In the genomic region with DNA sequence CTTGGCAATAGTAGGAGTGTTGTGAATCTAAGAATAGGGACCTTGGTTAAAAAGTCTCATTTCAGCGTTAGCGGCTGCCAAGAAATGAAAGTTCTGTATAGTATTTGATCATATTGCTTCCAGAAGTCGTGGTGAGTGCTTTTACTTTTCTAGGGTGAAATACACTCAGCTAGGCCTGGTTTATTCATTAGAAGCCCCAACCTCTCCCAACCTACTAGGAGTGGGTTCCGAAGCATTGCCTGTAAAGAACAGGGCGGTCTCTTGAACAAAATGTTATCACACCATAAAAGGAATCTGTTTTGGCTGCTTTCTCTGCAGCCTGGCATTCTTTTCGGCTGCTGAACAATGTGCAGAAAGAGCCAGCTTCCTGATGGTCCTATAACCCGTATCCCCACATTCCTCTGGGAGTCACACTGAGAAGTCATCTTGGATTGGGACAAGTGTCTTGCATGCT, we compare ENCODE assay signal across 8 cellular contexts.
DNase-seq lines count a peak whose midpoint lies in the region; ATAC-seq and TF ChIP-seq lines count a peak whose summit lies in the region.
"Had no signal": no experiment of that assay in that cellular context is flagged by ENCODE, and none has a peak within 500 bp of the region (broad histone marks: within the 10 kb centered on the region; RNA-seq: fewer than 3 reads in every experiment).

No MANE protein-coding gene starts in this region.

- no peak for TF ChIP-seq CTCF in LNCaP clone FGC (IDR thresholded peaks at IDR 0.05; ENCODE audit: control insufficient read depth, extremely low read depth, insufficient read depth)
- TF ChIP-seq CTCF in cardiac fibroblast (IDR thresholded peaks at IDR 0.05; ENCODE audit: low read depth, low read length): no peak

- H3K4me3 ChIP-seq in LNCaP clone FGC (ENCODE audit: low read depth, low read length): no peak overlapping the region
- no peak overlapping the region for H3K4me3 ChIP-seq in cardiac fibroblast (replicated peaks in 1 of 2; ENCODE audit: low read depth in 2 of 2, low read length in 2 of 2)
- H3K4me3 ChIP-seq in subcutaneous abdominal adipose tissue (ENCODE audit: low read depth in 1 of 5, low read length in 5 of 5): peak overlapping the region in 3 of 5 donors; percentile 22 to 45 (median 40)

- no peaks in the 10 kb centered on the region for H3K9me3 ChIP-seq in subcutaneous abdominal adipose tissue (ENCODE audit: control insufficient read depth in 5 of 5, low read length in 5 of 5)

- peak overlapping the region in 3 of 5 donors; percentile 3 to 37 (median 30) for H3K9ac ChIP-seq in subcutaneous abdominal adipose tissue (ENCODE audit: low read length in 5 of 5)

- peaks cover 0 to 30% (median 17%) of the 10 kb centered on the region in 5 donors for H3K4me1 ChIP-seq in subcutaneous abdominal adipose tissue (ENCODE audit: control insufficient read depth in 5 of 5, insufficient read depth in 5 of 5, low read length in 5 of 5)

- no peaks in the 10 kb centered on the region for H3K27me3 ChIP-seq in subcutaneous abdominal adipose tissue (ENCODE audit: control insufficient read depth in 5 of 5, insufficient read depth in 4 of 5, low read length in 5 of 5)

- DNase-seq in LNCaP clone FGC (ENCODE audit: low read depth): peak; percentile 92
- peak; percentile 46 to 58 for DNase-seq in cardiac fibroblast (ENCODE audit: low read depth in 2 of 2)
- peak; percentile 52 to 57 for DNase-seq in lung microvascular endothelial cell (ENCODE audit: low read depth in 2 of 2)
- DNase-seq in NCI-H146 (lab: John Stamatoyannopoulos, UW): no peak
- no peak for DNase-seq in HuH-7 (ENCODE audit: low spot score)

- H3K27ac ChIP-seq in subcutaneous abdominal adipose tissue (ENCODE audit: low read depth, low read length): peak overlapping the region; percentile 55
- H3K27ac ChIP-seq: epithelial cell of prostate had no signal

- no peaks in the 10 kb centered on the region for H3K36me3 ChIP-seq in subcutaneous abdominal adipose tissue (ENCODE audit: control insufficient read depth in 5 of 5, insufficient read depth in 5 of 5, low read length in 5 of 5)

- no peak for ATAC-seq in HG03521 (IDR thresholded peaks at IDR 0.05; ENCODE audit: unreplicated experiment)

Comparison
In these comparisons a context has a peak if more than half of its experiments do, and no peak if none do; other contexts are left out.
1. DNase-seq: peak in LNCaP clone FGC (single experiment), cardiac fibroblast (2 of 2) and lung microvascular endothelial cell (2 of 2); none in NCI-H146 (single experiment) and HuH-7 (single experiment).
2. H3K4me3 ChIP-seq: peak in subcutaneous abdominal adipose tissue (3 of 5); none in LNCaP clone FGC (single experiment) and cardiac fibroblast (0 of 2).